Comparison of ENCODE assay signal across 21 cellular contexts in the genomic region with DNA sequence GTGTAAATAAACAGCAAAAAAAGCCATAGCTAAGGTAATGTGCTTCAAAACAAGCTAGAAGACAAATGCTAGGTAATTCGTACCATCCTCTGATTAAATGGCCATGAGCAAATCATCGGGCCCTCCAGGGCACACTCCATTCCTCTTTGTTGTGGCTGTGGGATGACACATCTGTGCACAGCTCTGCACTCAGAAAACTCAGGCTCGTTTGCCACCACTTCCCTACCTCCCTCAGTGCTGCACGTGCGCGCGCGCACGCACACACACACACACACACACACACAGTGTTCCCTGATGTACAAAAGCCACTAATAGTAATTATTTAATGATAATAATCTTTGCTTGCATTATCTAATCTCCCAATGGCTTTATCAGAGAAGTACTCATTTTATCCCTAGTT.
"Had no signal": no experiment of that assay in that cellular context is flagged by ENCODE, and none has a peak within 500 bp of the region (broad histone marks: within the 10 kb centered on the region; RNA-seq: fewer than 3 reads in every experiment).

No MANE protein-coding gene starts in this region.

- H3K27ac ChIP-seq: WERI-Rb-1 had no signal

- ATAC-seq: activated CD4-positive, alpha-beta T cell treated with anti-CD3 and anti-CD28 coated beads for 36 hours; activated T-helper 17 cell treated with anti-CD3 and anti-CD28 coated beads, Interleukin-2, amount 50 U/mL, for 72 hours; PC-3; T-cell had no signal

- DNase-seq: activated CD4-positive, alpha-beta memory T cell treated with anti-CD3 and anti-CD28 coated beads, Interleukin-2, amount 10 ng/mL, durations not matched to agents 7 days and 5 days; activated CD4-positive, alpha-beta T cell treated with anti-CD3 and anti-CD28 coated beads for 36 hours; activated CD4-positive, alpha-beta T cell treated with anti-CD3 and anti-CD28 coated beads, Interleukin-2, amount 50 U/mL, for 1 hour; activated gamma-delta T cell; activated naive CD4-positive, alpha-beta T cell treated with anti-CD3 and anti-CD28 coated beads for 36 hours; activated T-cell treated with anti-CD3 and anti-CD28 coated beads for 4 hours; activated T-cell treated with anti-CD3 and anti-CD28 coated beads, Interleukin-2, amount 50 U/mL, for 48 hours; amygdala; MM.1S; NCI-H1105 treated with DMSO at 0.1 percent for 48 hours; NCI-H1436 treated with DMSO at 0.1 percent for 48 hours; NCI-H187; NCI-H2081; NCI-H446; NCI-H524; PC-3; SHP77 treated with DMSO at 0.1 percent for 48 hours; T-cell; T-helper 2 cell; WERI-Rb-1 had no signal

- H3K36me3 ChIP-seq: WERI-Rb-1 had no signal
